ENCODE assay signal across 8 cellular contexts in genomic region chr2:180979086-180979934, GRCh38. TPM values are rescaled to one million over a fixed set of nuclear protein-coding genes. Genes with fewer than 3 reads are reported as not detected.
DNase-seq lines count a peak whose midpoint lies in the region; ATAC-seq lines count a peak whose summit lies in the region.

No MANE protein-coding gene starts in this region.

- H3K4me1 ChIP-seq in duodenal mucosa (ENCODE audit: control insufficient read depth in 1 of 2, insufficient read depth in 2 of 2, low read length in 2 of 2): peaks cover 14 to 24% of the 10 kb centered on the region in 2 donors
- H3K4me1 ChIP-seq in naive thymus-derived CD4-positive, alpha-beta T cell (ENCODE audit: control insufficient read depth in 2 of 2, insufficient read depth in 2 of 2, low read length in 2 of 2): peaks cover 20 to 25% of the 10 kb centered on the region in 2 donors

- peaks cover 0 to 50% (median 0%) of the 10 kb centered on the region in 5 donors for H3K27me3 Mint-ChIP-seq in naive thymus-derived CD4-positive, alpha-beta T cell

- H3K9ac ChIP-seq in duodenal mucosa (ENCODE audit: low read depth in 1 of 2, low read length in 2 of 2): peak overlapping the region; percentile 49 to 55

- H3K9me3 Mint-ChIP-seq in naive thymus-derived CD4-positive, alpha-beta T cell: peaks cover 0 to 4% (median 0%) of the 10 kb centered on the region in 11 donors

- H3K4me1 Mint-ChIP-seq in naive thymus-derived CD4-positive, alpha-beta T cell: peaks cover 23 to 42% (median 39%) of the 10 kb centered on the region in 7 donors

- intact Hi-C loops in naive thymus-derived CD4-positive, alpha-beta T cell (cut with micrococcal nuclease): no loop called here

- no peaks in the 10 kb centered on the region for H3K27me3 ChIP-seq in duodenal mucosa (ENCODE audit: control insufficient read depth in 1 of 2, insufficient read depth in 2 of 2, low read length in 2 of 2)
- no peaks in the 10 kb centered on the region for H3K27me3 ChIP-seq in naive thymus-derived CD4-positive, alpha-beta T cell (ENCODE audit: control insufficient read depth in 2 of 2, insufficient read depth in 2 of 2, low read length in 2 of 2)

- no peaks in the 10 kb centered on the region for H3K9me3 ChIP-seq in duodenal mucosa (ENCODE audit: control insufficient read depth in 1 of 2, low read length in 2 of 2)
- no peaks in the 10 kb centered on the region for H3K9me3 ChIP-seq in naive thymus-derived CD4-positive, alpha-beta T cell (ENCODE audit: control insufficient read depth in 2 of 3, low read length in 3 of 3)

- no peak for ATAC-seq in naive thymus-derived CD4-positive, alpha-beta T cell

- peak overlapping the region; percentile 57 to 70 for H3K4me3 ChIP-seq in duodenal mucosa (ENCODE audit: low read depth in 1 of 2, low read length in 2 of 2)
- H3K4me3 ChIP-seq in naive thymus-derived CD4-positive, alpha-beta T cell (ENCODE audit: low read length): peak overlapping the region; percentile 63

- peak overlapping the region; percentile 78 to 96 (median 84) for H3K4me3 Mint-ChIP-seq in naive thymus-derived CD4-positive, alpha-beta T cell

- CTCF ChIA-PET in naive thymus-derived CD4-positive, alpha-beta T cell (lab: Charles Lee): interaction anchor here (0.5 to 1.5 kb wide), 5 partner anchors 10 to 487 kb away, joined by 3 to 4 read pairs (median 3); no protein-coding TSS in a partner anchor

- POLR2A ChIA-PET in naive thymus-derived CD4-positive, alpha-beta T cell (lab: Charles Lee): interaction anchor here (0.6 to 1.9 kb wide), 10 partner anchors 10 to 1760 kb away, joined by 3 to 14 read pairs (median 3); partner anchors contain the start of gene CWC22

- peak overlapping the region; percentile 61 to 95 (median 89) for H3K27ac Mint-ChIP-seq in naive thymus-derived CD4-positive, alpha-beta T cell

- H3K36me3 ChIP-seq in duodenal mucosa (ENCODE audit: control insufficient read depth in 1 of 2, insufficient read depth in 2 of 2, low read length in 2 of 2): no peaks in the 10 kb centered on the region
- H3K36me3 ChIP-seq in naive thymus-derived CD4-positive, alpha-beta T cell (ENCODE audit: control insufficient read depth in 2 of 3, insufficient read depth in 3 of 3, low read length in 3 of 3): no peaks in the 10 kb centered on the region

- H3K27ac ChIP-seq in duodenal mucosa (ENCODE audit: low read depth, low read length): no peak overlapping the region
- H3K27ac ChIP-seq in naive thymus-derived CD4-positive, alpha-beta T cell (ENCODE audit: low read depth, low read length): peak overlapping the region; percentile 62

- peak; percentile 24 for DNase-seq in GM04504 (ENCODE audit: low read depth)
- DNase-seq in RPMI7951 (ENCODE audit: low read depth): peak; percentile 82
- DNase-seq in naive thymus-derived CD4-positive, alpha-beta T cell: peak in 1 of 9 donors; percentile 8
- no peak for DNase-seq in NCI-H748 (lab: John Stamatoyannopoulos, UW; ENCODE audit: unreplicated experiment)
- no peak for DNase-seq in DMS 273 (lab: John Stamatoyannopoulos, UW; ENCODE audit: unreplicated experiment)
- no peak for DNase-seq in 8988T
- DNase-seq in NCI-H146 treated with DMSO at 0.1 percent for 48 hours (lab: John Stamatoyannopoulos, UW; ENCODE audit: unreplicated experiment): no peak

- peaks cover 0 to 7% (median 4%) of the 10 kb centered on the region in 5 donors for H3K36me3 Mint-ChIP-seq in naive thymus-derived CD4-positive, alpha-beta T cell

RNA-seq across cellular contexts. Expression of gene UBE2E3, which starts 1.1 kb away (rescaled TPM):
- 146 and 181 TPM in 2 replicates for total RNA-seq in RPMI7951 (2014; rRNA removed; shearing (Covaris generic))
- total RNA-seq in naive thymus-derived CD4-positive, alpha-beta T cell: 10 to 100 TPM; 21.7 to 33.4 (median 24.3) TPM
- polyA plus RNA-seq in naive thymus-derived CD4-positive, alpha-beta T cell: 10 to 100 TPM; 50.8 to 62.3 TPM

Comparison
In these comparisons a context has a peak if more than half of its experiments do, and no peak if none do; other contexts are left out.
1. DNase-seq: peak in GM04504 (single experiment) and RPMI7951 (single experiment); none in NCI-H748 (single experiment), DMS 273 (single experiment), 8988T (single experiment) and NCI-H146 treated with DMSO at 0.1 percent for 48 hours (single experiment).